In the genomic region with DNA sequence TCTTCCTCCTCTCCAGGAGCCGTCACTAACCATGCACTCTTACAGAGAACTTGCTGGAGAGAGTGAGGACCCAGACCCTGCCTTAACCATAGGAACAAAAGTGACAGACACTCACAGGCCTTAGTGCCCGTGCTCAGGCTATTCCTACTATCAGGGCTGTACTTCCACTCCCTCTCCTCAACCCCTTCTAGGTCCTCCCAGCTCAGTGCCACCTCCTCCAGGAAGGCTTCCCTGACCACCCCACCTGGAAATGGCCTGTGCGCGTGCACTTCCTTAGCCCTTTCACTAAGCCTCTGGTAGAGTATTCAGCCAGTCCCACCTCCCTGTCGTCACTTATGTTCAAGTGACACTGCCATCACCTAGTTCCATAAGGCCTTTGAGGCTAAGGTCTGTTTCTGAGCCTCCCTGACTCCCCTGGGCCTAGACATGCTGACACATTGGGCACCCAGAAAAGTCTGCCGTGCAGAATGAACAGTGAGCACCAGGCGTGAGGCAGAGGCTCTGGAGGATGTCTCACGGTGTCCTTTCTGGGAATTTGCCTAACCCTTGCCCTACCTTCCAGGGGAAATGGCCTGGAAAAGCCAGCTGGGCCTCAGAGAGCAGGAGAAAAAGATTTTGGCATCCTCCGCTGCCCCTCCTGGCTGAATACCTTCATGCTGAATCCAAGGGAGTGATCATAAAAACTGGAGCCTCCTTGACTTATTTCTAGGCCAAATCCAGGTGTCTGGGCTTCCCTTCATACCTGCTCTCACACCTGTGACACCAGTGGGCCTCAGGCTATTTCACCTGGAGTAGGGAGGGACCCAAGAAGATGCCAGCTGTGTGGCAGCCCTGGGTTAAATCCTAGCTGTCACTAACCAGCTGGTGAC, we compare ENCODE assay signal across 15 cellular contexts.
"Had no signal": no experiment of that assay in that cellular context is flagged by ENCODE, and none has a peak within 500 bp of the region (broad histone marks: within the 10 kb centered on the region; RNA-seq: fewer than 3 reads in every experiment).

No MANE protein-coding gene starts in this region.

- H3K36me3 ChIP-seq: heart left ventricle, left lung, suprapubic skin, upper lobe of left lung had no signal

- H3K27me3 ChIP-seq: heart left ventricle, left lung, suprapubic skin, upper lobe of left lung had no signal

- H3K27me3 Mint-ChIP-seq: activated naive CD8-positive, alpha-beta T cell treated with anti-CD3 and anti-CD28 coated beads for 36 hours; natural killer cell treated with Interleukin-12 subunit alpha and Interleukin-12 subunit beta and Interleukin-15 and Interleukin-18, amount 100 ng/mL, for 72 hours had no signal

- H3K36me3 Mint-ChIP-seq: activated naive CD8-positive, alpha-beta T cell treated with anti-CD3 and anti-CD28 coated beads for 36 hours; memory B cell; natural killer cell treated with Interleukin-12 subunit alpha and Interleukin-12 subunit beta and Interleukin-15 and Interleukin-18, amount 100 ng/mL, for 72 hours had no signal

- ATAC-seq: activated T-cell treated with anti-CD3 and anti-CD28 coated beads, Interleukin-2, amount 50 U/mL, for 4 hours; heart left ventricle; natural killer cell treated with Interleukin-12 subunit alpha and Interleukin-12 subunit beta and Interleukin-15 and Interleukin-18, amount 100 ng/mL, for 72 hours had no signal

- H3K4me1 ChIP-seq: left lung, suprapubic skin had no signal

- H3K27ac ChIP-seq: dorsolateral prefrontal cortex, heart left ventricle, left lung, suprapubic skin, upper lobe of left lung had no signal

- H3K9me3 Mint-ChIP-seq: activated naive CD8-positive, alpha-beta T cell treated with anti-CD3 and anti-CD28 coated beads for 36 hours; activated T-cell treated with anti-CD3 and anti-CD28 coated beads, Interleukin-2, amount 50 U/mL, for 4 hours; memory B cell; natural killer cell treated with Interleukin-12 subunit alpha and Interleukin-12 subunit beta and Interleukin-15 and Interleukin-18, amount 100 ng/mL, for 72 hours; T-helper 2 cell treated with Interferon-gamma antibody and Interleukin-4, amounts not matched to agents 5 μg/mL and 100 μg/mL, for 36 hours had no signal

- H3K27ac Mint-ChIP-seq: activated naive CD8-positive, alpha-beta T cell treated with anti-CD3 and anti-CD28 coated beads for 36 hours; memory B cell; natural killer cell treated with Interleukin-12 subunit alpha and Interleukin-12 subunit beta and Interleukin-15 and Interleukin-18, amount 100 ng/mL, for 72 hours; T-helper 2 cell treated with Interferon-gamma antibody and Interleukin-4, amounts not matched to agents 5 μg/mL and 100 μg/mL, for 36 hours had no signal

- H3K4me3 ChIP-seq: dorsolateral prefrontal cortex, heart left ventricle, left lung, suprapubic skin, upper lobe of left lung had no signal

- H3K9me3 ChIP-seq: heart left ventricle, left lung, suprapubic skin, upper lobe of left lung had no signal

- DNase-seq: activated CD4-positive, alpha-beta T cell treated with anti-CD3 and anti-CD28 coated beads, Interleukin-2, amount 50 U/mL, for 4 hours; activated gamma-delta T cell; activated naive CD8-positive, alpha-beta T cell treated with anti-CD3 and anti-CD28 coated beads for 36 hours; activated T-cell treated with anti-CD3 and anti-CD28 coated beads, Interleukin-2, amount 50 U/mL, for 4 hours; dorsolateral prefrontal cortex; heart left ventricle; stimulated activated CD4-positive, alpha-beta T cell treated with anti-CD3 and anti-CD28 coated beads, Interleukin-12 subunit alpha, Interleukin-12 subunit beta, amount 100 ng/mL, for 4 hours; stimulated activated CD4-positive, alpha-beta T cell treated with anti-CD3 and anti-CD28 coated beads, Interleukin-2, amount 100 ng/mL, for 48 hours; stimulated activated naive CD8-positive, alpha-beta T cell treated with anti-CD3 and anti-CD28 coated beads, Interleukin-15, Interleukin-2, amounts not matched to agents 100 U/mL and 50 U/mL, for 24 hours; upper lobe of left lung had no signal

- H3K4me3 Mint-ChIP-seq: activated naive CD8-positive, alpha-beta T cell treated with anti-CD3 and anti-CD28 coated beads for 36 hours; activated T-cell treated with anti-CD3 and anti-CD28 coated beads, Interleukin-2, amount 50 U/mL, for 4 hours; memory B cell; natural killer cell treated with Interleukin-12 subunit alpha and Interleukin-12 subunit beta and Interleukin-15 and Interleukin-18, amount 100 ng/mL, for 72 hours; T-helper 2 cell treated with Interferon-gamma antibody and Interleukin-4, amounts not matched to agents 5 μg/mL and 100 μg/mL, for 36 hours had no signal
